Comparison of ENCODE assay signal across 8 cellular contexts in genomic region chr14:21860172-21860571, GRCh38.
DNase-seq lines count a peak whose midpoint lies in the region; ATAC-seq, FAIRE-seq and TF ChIP-seq lines count a peak whose summit lies in the region.

No MANE protein-coding gene starts in this region.

- peak; percentile 56 for TF ChIP-seq CTCF in Calu3 (IDR thresholded peaks at IDR 0.05; ENCODE audit: unreplicated experiment)
- TF ChIP-seq CTCF in keratinocyte (optimal IDR thresholded peaks at IDR 0.05 in 1 of 3, IDR thresholded peaks at IDR 0.05 in 1 of 3, conservative IDR thresholded peaks at IDR 0.05 in 1 of 3; ENCODE audit: extremely low read depth in 1 of 3, insufficient read depth in 2 of 3, low read length in 3 of 3), result peak; percentile 49 to 69 (median 56)

- H3K4me3 ChIP-seq in Jurkat, Clone E6-1 (ENCODE audit: low read length), result no peak overlapping the region
- H3K4me3 ChIP-seq in keratinocyte (ENCODE audit: control insufficient read depth in 2 of 3, extremely low read depth in 1 of 3, insufficient read depth in 2 of 3, low read depth in 1 of 3, low read length in 3 of 3), result no peak overlapping the region

- FAIRE-seq in keratinocyte (lab: Jason Lieb, UNC), result no peak

- no peak overlapping the region for H3K27ac ChIP-seq in keratinocyte (ENCODE audit: control insufficient read depth, insufficient read depth, low read length)

- H3K36me3 Mint-ChIP-seq in Calu3 (ENCODE audit: insufficient read depth, unreplicated experiment), result no peaks in the 10 kb centered on the region

- H3K27me3 ChIP-seq in keratinocyte (ENCODE audit: control insufficient read depth, extremely low read depth, insufficient read depth, low read length), result peaks cover 6% of the 10 kb centered on the region

- H3K9me1 ChIP-seq in keratinocyte (ENCODE audit: control insufficient read depth, extremely low read depth, insufficient read depth, low read length), result no peaks in the 10 kb centered on the region

- no peaks in the 10 kb centered on the region for H3K79me2 ChIP-seq in keratinocyte (ENCODE audit: control insufficient read depth, insufficient read depth, low read length)

- BruUV-seq in Calu3 (replicated peaks; lab: Mats Ljungman, UMichigan), result no TSS peak

- H3K4me1 ChIP-seq in keratinocyte (ENCODE audit: control insufficient read depth, extremely low read depth, insufficient read depth, low read length), result peaks cover 11% of the 10 kb centered on the region

- H3K4me3 Mint-ChIP-seq in Calu3 (ENCODE audit: low read depth, unreplicated experiment), result no peak overlapping the region

- peaks cover 65% of the 10 kb centered on the region for H3K27me3 Mint-ChIP-seq in Calu3 (ENCODE audit: unreplicated experiment)

- no peaks in the 10 kb centered on the region for H3K9me3 ChIP-seq in keratinocyte (ENCODE audit: control insufficient read depth, low read depth, low read length)

- no peaks in the 10 kb centered on the region for H4K20me1 ChIP-seq in keratinocyte (ENCODE audit: control insufficient read depth, extremely low read depth, insufficient read depth, low read length)

- DNase-seq in Calu3 (peak; percentile 8), activated T-cell treated with anti-CD3 and anti-CD28 coated beads for 4 hours (peak; percentile 32), keratinocyte (ENCODE audit: low read depth, low spot score) (no peak), NCI-H187 treated with DMSO at 0.1 percent for 48 hours (lab: John Stamatoyannopoulos, UW) (no peak)
- DNase-seq in Jurkat, Clone E6-1 (ENCODE audit: low read depth, low spot score), result peak; percentile 71

- H3K4me1 Mint-ChIP-seq in Calu3 (ENCODE audit: low read depth, unreplicated experiment), result no peaks in the 10 kb centered on the region

- no peaks in the 10 kb centered on the region for H3K9me3 Mint-ChIP-seq in Calu3 (ENCODE audit: low read depth, unreplicated experiment)

- CTCF ChIA-PET in Calu3 (lab: Charles Lee), result interaction anchor here (0.7 to 1.7 kb wide), 2 partner anchors 8 to 58 kb away, joined by 3 to 4 read pairs; no protein-coding TSS in a partner anchor

- no peak for ATAC-seq in GM21528 (IDR thresholded peaks at IDR 0.05; ENCODE audit: low FRiP score, unreplicated experiment)
- no peak for ATAC-seq in GM21737 (IDR thresholded peaks at IDR 0.05; ENCODE audit: unreplicated experiment)
- ATAC-seq in GM21529 (IDR thresholded peaks at IDR 0.05; ENCODE audit: unreplicated experiment), result no peak

- H3K36me3 ChIP-seq in keratinocyte (ENCODE audit: control insufficient read depth in 2 of 2, extremely low read depth in 1 of 2, insufficient read depth in 2 of 2, low read length in 2 of 2), result no peaks in the 10 kb centered on the region

- H2AFZ ChIP-seq in keratinocyte (ENCODE audit: control insufficient read depth, low read length), result no peak overlapping the region

- dilution Hi-C loops in keratinocyte (cut with MboI; ENCODE audit: extremely low pct_ligation_motif_present, low sequenced_read_pairs), result no loop called here

- H3K27ac Mint-ChIP-seq in Calu3 (ENCODE audit: unreplicated experiment), result no peak overlapping the region

- intact Hi-C loops in Calu3 (cut with micrococcal nuclease; ENCODE audit: unreplicated experiment), result no loop called here

- no peak overlapping the region for H3K4me2 ChIP-seq in keratinocyte (ENCODE audit: control insufficient read depth, extremely low read depth, insufficient read depth, low read depth, low read length)

- no peak overlapping the region for H3K9ac ChIP-seq in keratinocyte (ENCODE audit: control insufficient read depth, extremely low read depth, insufficient read depth, low read length)

Comparison
In these comparisons a context has a peak if more than half of its experiments do, and no peak if none do; other contexts are left out.
1. DNase-seq: peak in Calu3 (single experiment), Jurkat, Clone E6-1 (single experiment) and activated T-cell treated with anti-CD3 and anti-CD28 coated beads for 4 hours (single experiment); none in keratinocyte (single experiment) and NCI-H187 treated with DMSO at 0.1 percent for 48 hours (single experiment).